In the genomic region with DNA sequence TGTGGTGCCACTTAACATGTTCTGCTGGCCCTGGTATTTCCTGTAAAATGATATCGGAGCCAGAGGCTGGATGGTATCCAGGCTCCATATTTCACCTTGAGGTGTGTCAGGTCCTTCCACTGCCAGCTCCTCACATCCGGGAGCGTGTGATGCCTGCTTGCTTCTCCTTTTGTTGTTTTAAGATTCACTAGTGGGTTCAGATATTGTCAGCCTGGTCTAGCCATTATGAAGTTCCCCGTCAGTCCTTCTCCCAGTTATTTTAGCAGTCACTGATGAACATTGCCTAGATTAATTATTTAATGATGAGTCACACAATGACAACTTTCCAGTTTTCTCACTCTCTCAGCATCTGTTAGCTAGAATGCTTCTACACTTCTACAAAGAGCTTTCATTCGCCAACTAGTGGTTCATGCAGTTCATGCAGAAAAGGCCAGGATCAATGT, we compare ENCODE assay signal across 19 cellular contexts. TPM values are rescaled to one million over a fixed set of nuclear protein-coding genes. Genes with fewer than 3 reads are reported as not detected.
DNase-seq lines count a peak whose midpoint lies in the region; FAIRE-seq and TF ChIP-seq lines count a peak whose summit lies in the region.
"Had no signal": no experiment of that assay in that cellular context is flagged by ENCODE, and none has a peak within 500 bp of the region (broad histone marks: within the 10 kb centered on the region; RNA-seq: fewer than 3 reads in every experiment).

No MANE protein-coding gene starts in this region.

- 44% methylated on average over 5 of the region's 5 CpGs for WGBS in mammary epithelial cell (ENCODE audit: low coverage, missing lambda C conversion rate)

- FAIRE-seq in bronchial epithelial cell (lab: Jason Lieb, UNC) = no peak
- FAIRE-seq: pancreas had no signal

- H3K36me3 ChIP-seq in mammary epithelial cell (ENCODE audit: insufficient read depth, low read length) = no peaks in the 10 kb centered on the region
- no peaks in the 10 kb centered on the region for H3K36me3 ChIP-seq in breast epithelium
- no peaks in the 10 kb centered on the region for H3K36me3 ChIP-seq in bronchial epithelial cell (ENCODE audit: control insufficient read depth, insufficient read depth, low read length)
- H3K36me3 ChIP-seq: esophagus squamous epithelium, pancreas, uterus had no signal

- peak; percentile 19 for DNase-seq in mammary epithelial cell
- no peak for DNase-seq in breast epithelium (ENCODE audit: low spot score in 2 of 2)
- peak; percentile 61 for DNase-seq in M059J (ENCODE audit: low read depth)
- peak; percentile 72 for DNase-seq in bronchial epithelial cell (ENCODE audit: low read depth)
- no peak for DNase-seq in type B pancreatic cell (ENCODE audit: extremely low spot score, unreplicated experiment)
- DNase-seq in amniotic stem cell (lab: John Stamatoyannopoulos, UW) = no peak
- no peak for DNase-seq in stimulated activated CD4-positive, alpha-beta T cell treated with anti-CD3 and anti-CD28 coated beads, Interleukin-1b, Interleukin-23, amount 100 ng/mL, for 48 hours
- no peak for DNase-seq in NCI-H2081 (lab: John Stamatoyannopoulos, UW)
- DNase-seq: activated CD4-positive, alpha-beta T cell treated with anti-CD3 and anti-CD28 coated beads, Interleukin-2, amount 50 U/mL, for 48 hours; activated effector memory CD4-positive, alpha-beta T cell treated with anti-CD3 and anti-CD28 coated beads, Interleukin-2, amount 50 U/mL, for 16 hours; AML-193; central memory CD4-positive, alpha-beta T cell; esophagus squamous epithelium; GF-D8; NCI-H187; pancreas; uterus had no signal

- no peak overlapping the region for H3K27ac Mint-ChIP-seq in type B pancreatic cell
- H3K27ac Mint-ChIP-seq: mesothelial cell of epicardium; T-helper 1 cell treated with Interleukin-12 subunit alpha and Interleukin-12 subunit beta and Interleukin-4 antibody, amounts not matched to agents 30 μg/mL and 1 μg/mL, for 36 hours had no signal

- TF ChIP-seq POLR2A in breast epithelium (IDR thresholded peaks at IDR 0.05) = no peak

- H3K27me3 ChIP-seq in mammary epithelial cell (ENCODE audit: insufficient read depth, low read length) = no peaks in the 10 kb centered on the region
- no peaks in the 10 kb centered on the region for H3K27me3 ChIP-seq in breast epithelium
- H3K27me3 ChIP-seq in bronchial epithelial cell (ENCODE audit: control insufficient read depth, insufficient read depth, low read length) = peaks cover 5% of the 10 kb centered on the region
- H3K27me3 ChIP-seq: uterus had no signal

- no peaks in the 10 kb centered on the region for H3K79me2 ChIP-seq in mammary epithelial cell (ENCODE audit: insufficient read depth, low read length)

- peaks cover 14% of the 10 kb centered on the region for H3K27me3 Mint-ChIP-seq in type B pancreatic cell

- BruUV-seq in mammary epithelial cell (replicated peaks; lab: Mats Ljungman, UMichigan) = no TSS peak

- TF ChIP-seq CTCF in mammary epithelial cell (conservative IDR thresholded peaks at IDR 0.05 in 1 of 2, IDR thresholded peaks at IDR 0.05 in 1 of 2; ENCODE audit: extremely low read depth in 1 of 2, insufficient read depth in 1 of 2, low read depth in 1 of 2, low read length in 2 of 2) (peak; percentile 22 to 29), breast epithelium (IDR thresholded peaks at IDR 0.05) (no peak), bronchial epithelial cell (IDR thresholded peaks at IDR 0.05; ENCODE audit: insufficient read depth, low read length, severe bottlenecking) (no peak), type B pancreatic cell (conservative IDR thresholded peaks at IDR 0.05) (peak; percentile 24)

- H3K9me3 ChIP-seq in mammary epithelial cell (replicated peaks; ENCODE audit: insufficient read depth, low read length) (no peaks in the 10 kb centered on the region), breast epithelium (no peaks in the 10 kb centered on the region)
- H3K9me3 ChIP-seq: esophagus squamous epithelium, pancreas, uterus had no signal

- CTCF ChIA-PET in mammary epithelial cell (lab: Charles Lee; ENCODE audit: low non-redundant PET) = interaction anchor here (0.6 to 1.3 kb wide), 2 partner anchors 31 to 228 kb away, joined by 3 to 4 read pairs; a partner anchor contains a TSS

- H4K20me1 ChIP-seq in mammary epithelial cell (ENCODE audit: insufficient read depth, low read length) = no peaks in the 10 kb centered on the region

- H3K4me3 Mint-ChIP-seq in type B pancreatic cell = no peak overlapping the region
- H3K4me3 Mint-ChIP-seq: mesothelial cell of epicardium; T-helper 1 cell treated with Interleukin-12 subunit alpha and Interleukin-12 subunit beta and Interleukin-4 antibody, amounts not matched to agents 30 μg/mL and 1 μg/mL, for 36 hours had no signal

- no peaks in the 10 kb centered on the region for H3K36me3 Mint-ChIP-seq in type B pancreatic cell
- H3K36me3 Mint-ChIP-seq: mesothelial cell of epicardium had no signal

- peaks cover 4% of the 10 kb centered on the region for H3K4me1 Mint-ChIP-seq in type B pancreatic cell (ENCODE audit: unreplicated experiment)

- in situ Hi-C loops in mammary epithelial cell (cut with MboI; ENCODE audit: low sequenced_read_pairs in 2 of 2) = no loop called here

- intact Hi-C loops in mammary epithelial cell (cut with micrococcal nuclease) (no loop called here), breast epithelium (cut with DNase I; ENCODE audit: low total_unique reads) (no loop called here)

- no peak overlapping the region for H3K4me2 ChIP-seq in mammary epithelial cell (ENCODE audit: insufficient read depth, low read depth, low read length)

- H3K27ac ChIP-seq in mammary epithelial cell (ENCODE audit: insufficient read depth, low read depth, low read length) (no peak overlapping the region), breast epithelium (no peak overlapping the region)
- H3K27ac ChIP-seq: esophagus squamous epithelium, pancreas, uterus had no signal

- H3K9me3 Mint-ChIP-seq in type B pancreatic cell = no peaks in the 10 kb centered on the region
- H3K9me3 Mint-ChIP-seq: T-helper 1 cell treated with Interleukin-12 subunit alpha and Interleukin-12 subunit beta and Interleukin-4 antibody, amounts not matched to agents 30 μg/mL and 1 μg/mL, for 36 hours had no signal

- H3K4me3 ChIP-seq in mammary epithelial cell (replicated peaks in 1 of 3; ENCODE audit: insufficient read depth in 1 of 3, low read depth in 2 of 3, low read length in 3 of 3) (no peak overlapping the region), breast epithelium (no peak overlapping the region), bronchial epithelial cell (ENCODE audit: low read depth, low read length) (no peak overlapping the region)
- H3K4me3 ChIP-seq: esophagus squamous epithelium, pancreas, uterus had no signal

- no peaks in the 10 kb centered on the region for H3K4me1 ChIP-seq in mammary epithelial cell (ENCODE audit: insufficient read depth, low read length)
- H3K4me1 ChIP-seq in breast epithelium = no peaks in the 10 kb centered on the region
- H3K4me1 ChIP-seq: esophagus squamous epithelium, pancreas, uterus had no signal

- no peak overlapping the region for H3K9ac ChIP-seq in mammary epithelial cell (ENCODE audit: insufficient read depth, low read length)

- dilution Hi-C loops in mammary epithelial cell (cut with HindIII; ENCODE audit: low sequenced_read_pairs) = no loop called here

- H2AFZ ChIP-seq in mammary epithelial cell (ENCODE audit: low read depth, low read length) = no peak overlapping the region

RNA-seq across cellular contexts. Expression of a gene that starts 11.3 kb away (rescaled TPM):
- total RNA-seq in mammary epithelial cell = under 1 TPM; 0.16 to 0.17 TPM
- not detected for polyA plus RNA-seq in mammary epithelial cell
- polyA minus RNA-seq in mammary epithelial cell = not detected
- 1 to 10 TPM in 2 of 3 donors, not detected in 1; 1.2 to 9.5 TPM for total RNA-seq in breast epithelium
- not detected in 2 replicates for total RNA-seq in M059J (2014; rRNA removed; shearing (Covaris generic))
- not detected in 2 replicates for total RNA-seq in bronchial epithelial cell
- 0.67 and 3.2 TPM in 2 replicates for total RNA-seq in type B pancreatic cell (ENCODE audit: low replicate concordance)

RNA-seq across cellular contexts. Expression of a gene that starts 11.4 kb away (rescaled TPM):
- total RNA-seq in mammary epithelial cell (10 to 100 TPM; 14.5 to 15.5 TPM), breast epithelium (10 to 100 TPM; 17.0 to 25.8 (median 21.0) TPM), bronchial epithelial cell (25.9 and 36.3 TPM in 2 replicates), type B pancreatic cell (ENCODE audit: low replicate concordance) (22.9 and 36.4 TPM in 2 replicates)
- 10.5 TPM for polyA plus RNA-seq in mammary epithelial cell
- 28.5 TPM for polyA minus RNA-seq in mammary epithelial cell
- 26.5 and 40.9 TPM in 2 replicates for total RNA-seq in M059J (2014; rRNA removed; shearing (Covaris generic))

RNA-seq across cellular contexts. Expression of a gene that starts 30.5 kb away (rescaled TPM):
- total RNA-seq in mammary epithelial cell (10 to 100 TPM; 15.3 to 30.1 TPM), breast epithelium (10 to 100 TPM; 29.5 to 52.7 (median 39.0) TPM), bronchial epithelial cell (7.3 and 7.9 TPM in 2 replicates), type B pancreatic cell (ENCODE audit: low replicate concordance) (66.9 and 83.7 TPM in 2 replicates)
- polyA plus RNA-seq in mammary epithelial cell = 19.6 TPM
- polyA minus RNA-seq in mammary epithelial cell = 26.0 TPM
- 15.1 and 23.4 TPM in 2 replicates for total RNA-seq in M059J (2014; rRNA removed; shearing (Covaris generic))

RNA-seq across cellular contexts. Expression of a gene that starts 34.6 kb away (rescaled TPM):
- total RNA-seq in mammary epithelial cell (under 1 TPM in 1 of 2 donors, not detected in 1; 0.17 TPM), breast epithelium (under 1 TPM in 2 of 3 donors, not detected in 1; 0.15 to 0.96 TPM), bronchial epithelial cell (not detected in 2 replicates), type B pancreatic cell (ENCODE audit: low replicate concordance) (not detected in 2 replicates)
- not detected for polyA plus RNA-seq in mammary epithelial cell
- not detected for polyA minus RNA-seq in mammary epithelial cell
- not detected in 2 replicates for total RNA-seq in M059J (2014; rRNA removed; shearing (Covaris generic))
- total RNA-seq: mesothelial cell of epicardium had no signal

RNA-seq across cellular contexts. Expression of a gene that starts 39.6 kb away (rescaled TPM):
- total RNA-seq in mammary epithelial cell (100 to 1,000 TPM in 1 of 2 donors, 10 to 100 TPM in 1; 65.0 to 101 TPM), breast epithelium (100 to 1,000 TPM in 2 of 3 donors, 10 to 100 TPM in 1; 95.4 to 142 (median 121) TPM), bronchial epithelial cell (63.4 and 67.3 TPM in 2 replicates), type B pancreatic cell (ENCODE audit: low replicate concordance) (75.7 and 88.4 TPM in 2 replicates)
- 48.8 TPM for polyA plus RNA-seq in mammary epithelial cell
- 146 TPM for polyA minus RNA-seq in mammary epithelial cell
- 62.1 and 93.7 TPM in 2 replicates for total RNA-seq in M059J (2014; rRNA removed; shearing (Covaris generic))

Comparison
In these comparisons a context has a peak if more than half of its experiments do, and no peak if none do; other contexts are left out.
1. DNase-seq: peak in mammary epithelial cell (single experiment), M059J (single experiment) and bronchial epithelial cell (single experiment); none in breast epithelium (0 of 2), type B pancreatic cell (single experiment), amniotic stem cell (single experiment), stimulated activated CD4-positive, alpha-beta T cell treated with anti-CD3 and anti-CD28 coated beads, Interleukin-1b, Interleukin-23, amount 100 ng/mL, for 48 hours (single experiment) and NCI-H2081 (0 of 2).
2. CTCF ChIP-seq: peak in mammary epithelial cell (2 of 2) and type B pancreatic cell (single experiment); none in breast epithelium (0 of 3) and bronchial epithelial cell (single experiment).